ENCODE assay signal across 1 cellular context in the genomic region with DNA sequence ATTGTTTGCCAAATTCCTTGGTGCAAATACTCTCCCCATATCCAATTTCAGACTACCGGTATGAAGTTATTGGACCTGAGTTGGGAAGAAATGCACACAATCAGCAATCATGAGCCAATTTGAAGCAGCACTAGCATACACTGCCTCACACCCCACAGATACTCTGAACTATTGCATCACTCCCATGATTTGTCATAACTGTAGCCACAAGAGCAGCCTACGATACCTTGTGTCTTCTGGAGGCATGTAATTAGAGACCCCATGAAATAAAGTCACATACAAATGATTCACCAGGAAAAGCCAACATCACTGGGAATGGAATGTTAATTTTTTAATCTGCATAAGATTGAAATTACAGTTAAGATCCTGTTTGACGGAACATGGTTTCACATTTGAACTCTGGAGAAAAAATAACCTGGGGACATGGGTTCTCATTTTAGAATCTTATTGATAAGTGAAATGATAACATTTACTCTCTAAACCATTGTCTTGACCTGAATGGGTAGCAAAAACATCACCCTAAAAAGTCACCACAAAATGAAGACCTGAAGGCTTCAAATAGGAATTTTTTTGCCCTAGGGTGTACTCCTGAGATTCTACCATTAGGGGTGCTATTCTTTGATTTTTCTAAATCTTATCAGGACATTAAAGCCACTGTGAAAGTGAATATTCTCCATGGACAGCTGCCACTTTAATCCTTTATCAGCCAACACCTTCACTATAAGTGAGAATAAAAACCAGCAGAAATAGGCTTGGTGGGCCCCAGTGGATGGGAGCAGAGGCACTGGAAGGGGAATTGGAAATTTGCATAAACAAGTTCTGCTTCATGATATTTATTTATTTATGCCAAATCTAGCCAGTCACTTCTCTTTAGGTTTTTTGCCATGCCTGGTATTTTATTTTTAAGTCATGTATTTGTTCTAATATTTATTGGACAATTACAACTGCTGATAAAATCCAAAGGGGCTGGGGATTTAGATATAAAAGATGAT.
TF ChIP-seq lines count a peak whose summit lies in the region.

No MANE protein-coding gene starts in this region.

TF ChIP-seq in K562, 482 proteins besides CTCF, POLR2A, EP300 and RAD21 (continues in another document):
- TF ChIP-seq CTBP1 (IDR thresholded peaks at IDR 0.05; ENCODE audit: borderline replicate concordance) (no peak), ZNF75A (CRISPR knock-in tag; IDR thresholded peaks at IDR 0.05) (no peak), YBX1 (IDR thresholded peaks at IDR 0.05) (no peak), BCL6 (CRISPR knock-in tag; IDR thresholded peaks at IDR 0.05) (no peak), ZSCAN29 (IDR thresholded peaks at IDR 0.05) (no peak), HLTF (IDR thresholded peaks at IDR 0.05) (no peak), PTRF (tag; IDR thresholded peaks at IDR 0.05) (no peak), ZNF212 (CRISPR knock-in tag; IDR thresholded peaks at IDR 0.05) (0 out of 2 replicates have a peak, but pooled peaks have one; percentile 33), SMAD4 (CRISPR knock-in tag; conservative IDR thresholded peaks at IDR 0.05) (peak; percentile 71), SMAD3 (CRISPR knock-in tag; conservative IDR thresholded peaks at IDR 0.05) (peak; percentile 66), LARP7 (IDR thresholded peaks at IDR 0.05) (no peak), XRCC4 (IDR thresholded peaks at IDR 0.05; ENCODE audit: extremely low read depth, insufficient read depth, insufficient read length) (no peak), RBM25 (IDR thresholded peaks at IDR 0.05; ENCODE audit: low read depth, low read length, severe bottlenecking) (no peak), RFX7 (CRISPR knock-in tag; IDR thresholded peaks at IDR 0.05) (no peak), POLR3G (IDR thresholded peaks at IDR 0.05; ENCODE audit: extremely low read depth, insufficient read length, insufficient replicate concordance) (no peak), ZNF41 (CRISPR knock-in tag; conservative IDR thresholded peaks at IDR 0.05) (peak; percentile 47; the same call in 1 of the 2 replicates), NCOA1 (IDR thresholded peaks at IDR 0.05; ENCODE audit: low read depth) (no peak), NEUROD1 (IDR thresholded peaks at IDR 0.05; ENCODE audit: borderline replicate concordance, low read depth, low read length, partially characterized antibody) (no peak), XRCC3 (IDR thresholded peaks at IDR 0.05) (no peak), PTBP1 (IDR thresholded peaks at IDR 0.05; ENCODE audit: low read depth, low read length) (no peak), HOXB6 (CRISPR knock-in tag; IDR thresholded peaks at IDR 0.05; ENCODE audit: borderline replicate concordance) (no peak), STAT5A (IDR thresholded peaks at IDR 0.05; ENCODE audit: borderline replicate concordance, low read length) (no peak), ZNF316 (IDR thresholded peaks at IDR 0.05) (no peak), RCOR1 (IDR thresholded peaks at IDR 0.05; ENCODE audit: borderline replicate concordance in 1 of 2, low read depth in 2 of 2, low read length in 2 of 2) (no peak; a peak in 1 of 4 replicates), ZNF551 (CRISPR knock-in tag; IDR thresholded peaks at IDR 0.05) (no peak), PCBP2 (IDR thresholded peaks at IDR 0.05; ENCODE audit: low read depth, low read length, poor library complexity, severe bottlenecking) (no peak)
- TF ChIP-seq, protein P1, sequence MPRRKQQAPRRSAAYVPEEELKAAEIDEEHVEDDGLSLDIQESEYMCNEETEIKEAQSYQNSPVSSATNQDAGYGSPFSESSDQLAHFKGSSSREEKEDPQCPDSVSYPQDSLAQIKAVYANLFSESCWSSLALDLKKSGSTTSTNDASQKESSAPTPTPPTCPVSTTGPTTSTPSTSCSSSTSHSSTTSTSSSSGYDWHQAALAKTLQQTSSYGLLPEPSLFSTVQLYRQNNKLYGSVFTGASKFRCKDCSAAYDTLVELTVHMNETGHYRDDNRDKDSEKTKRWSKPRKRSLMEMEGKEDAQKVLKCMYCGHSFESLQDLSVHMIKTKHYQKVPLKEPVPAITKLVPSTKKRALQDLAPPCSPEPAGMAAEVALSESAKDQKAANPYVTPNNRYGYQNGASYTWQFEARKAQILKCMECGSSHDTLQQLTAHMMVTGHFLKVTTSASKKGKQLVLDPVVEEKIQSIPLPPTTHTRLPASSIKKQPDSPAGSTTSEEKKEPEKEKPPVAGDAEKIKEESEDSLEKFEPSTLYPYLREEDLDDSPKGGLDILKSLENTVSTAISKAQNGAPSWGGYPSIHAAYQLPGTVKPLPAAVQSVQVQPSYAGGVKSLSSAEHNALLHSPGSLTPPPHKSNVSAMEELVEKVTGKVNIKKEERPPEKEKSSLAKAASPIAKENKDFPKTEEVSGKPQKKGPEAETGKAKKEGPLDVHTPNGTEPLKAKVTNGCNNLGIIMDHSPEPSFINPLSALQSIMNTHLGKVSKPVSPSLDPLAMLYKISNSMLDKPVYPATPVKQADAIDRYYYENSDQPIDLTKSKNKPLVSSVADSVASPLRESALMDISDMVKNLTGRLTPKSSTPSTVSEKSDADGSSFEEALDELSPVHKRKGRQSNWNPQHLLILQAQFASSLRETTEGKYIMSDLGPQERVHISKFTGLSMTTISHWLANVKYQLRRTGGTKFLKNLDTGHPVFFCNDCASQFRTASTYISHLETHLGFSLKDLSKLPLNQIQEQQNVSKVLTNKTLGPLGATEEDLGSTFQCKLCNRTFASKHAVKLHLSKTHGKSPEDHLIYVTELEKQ (CRISPR knock-in tag; IDR thresholded peaks at IDR 0.05): no peak
- TF ChIP-seq, protein P2, sequence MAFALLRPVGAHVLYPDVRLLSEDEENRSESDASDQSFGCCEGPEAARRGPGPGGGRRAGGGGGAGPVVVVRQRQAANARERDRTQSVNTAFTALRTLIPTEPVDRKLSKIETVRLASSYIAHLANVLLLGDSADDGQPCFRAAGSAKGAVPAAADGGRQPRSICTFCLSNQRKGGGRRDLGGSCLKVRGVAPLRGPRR (CRISPR knock-in tag; IDR thresholded peaks at IDR 0.05): no peak
- TF ChIP-seq, protein P3, sequence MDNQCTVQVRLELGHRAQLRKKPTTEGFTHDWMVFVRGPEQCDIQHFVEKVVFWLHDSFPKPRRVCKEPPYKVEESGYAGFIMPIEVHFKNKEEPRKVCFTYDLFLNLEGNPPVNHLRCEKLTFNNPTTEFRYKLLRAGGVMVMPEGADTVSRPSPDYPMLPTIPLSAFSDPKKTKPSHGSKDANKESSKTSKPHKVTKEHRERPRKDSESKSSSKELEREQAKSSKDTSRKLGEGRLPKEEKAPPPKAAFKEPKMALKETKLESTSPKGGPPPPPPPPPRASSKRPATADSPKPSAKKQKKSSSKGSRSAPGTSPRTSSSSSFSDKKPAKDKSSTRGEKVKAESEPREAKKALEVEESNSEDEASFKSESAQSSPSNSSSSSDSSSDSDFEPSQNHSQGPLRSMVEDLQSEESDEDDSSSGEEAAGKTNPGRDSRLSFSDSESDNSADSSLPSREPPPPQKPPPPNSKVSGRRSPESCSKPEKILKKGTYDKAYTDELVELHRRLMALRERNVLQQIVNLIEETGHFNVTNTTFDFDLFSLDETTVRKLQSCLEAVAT (IDR thresholded peaks at IDR 0.05): no peak
- TF ChIP-seq, protein P4, sequence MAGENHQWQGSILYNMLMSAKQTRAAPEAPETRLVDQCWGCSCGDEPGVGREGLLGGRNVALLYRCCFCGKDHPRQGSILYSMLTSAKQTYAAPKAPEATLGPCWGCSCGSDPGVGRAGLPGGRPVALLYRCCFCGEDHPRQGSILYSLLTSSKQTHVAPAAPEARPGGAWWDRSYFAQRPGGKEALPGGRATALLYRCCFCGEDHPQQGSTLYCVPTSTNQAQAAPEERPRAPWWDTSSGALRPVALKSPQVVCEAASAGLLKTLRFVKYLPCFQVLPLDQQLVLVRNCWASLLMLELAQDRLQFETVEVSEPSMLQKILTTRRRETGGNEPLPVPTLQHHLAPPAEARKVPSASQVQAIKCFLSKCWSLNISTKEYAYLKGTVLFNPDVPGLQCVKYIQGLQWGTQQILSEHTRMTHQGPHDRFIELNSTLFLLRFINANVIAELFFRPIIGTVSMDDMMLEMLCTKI (IDR thresholded peaks at IDR 0.05; ENCODE audit: partially characterized antibody): no peak
- TF ChIP-seq, protein P5, sequence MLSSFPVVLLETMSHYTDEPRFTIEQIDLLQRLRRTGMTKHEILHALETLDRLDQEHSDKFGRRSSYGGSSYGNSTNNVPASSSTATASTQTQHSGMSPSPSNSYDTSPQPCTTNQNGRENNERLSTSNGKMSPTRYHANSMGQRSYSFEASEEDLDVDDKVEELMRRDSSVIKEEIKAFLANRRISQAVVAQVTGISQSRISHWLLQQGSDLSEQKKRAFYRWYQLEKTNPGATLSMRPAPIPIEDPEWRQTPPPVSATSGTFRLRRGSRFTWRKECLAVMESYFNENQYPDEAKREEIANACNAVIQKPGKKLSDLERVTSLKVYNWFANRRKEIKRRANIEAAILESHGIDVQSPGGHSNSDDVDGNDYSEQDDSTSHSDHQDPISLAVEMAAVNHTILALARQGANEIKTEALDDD (IDR thresholded peaks at IDR 0.05): no peak
- TF ChIP-seq, protein P6, sequence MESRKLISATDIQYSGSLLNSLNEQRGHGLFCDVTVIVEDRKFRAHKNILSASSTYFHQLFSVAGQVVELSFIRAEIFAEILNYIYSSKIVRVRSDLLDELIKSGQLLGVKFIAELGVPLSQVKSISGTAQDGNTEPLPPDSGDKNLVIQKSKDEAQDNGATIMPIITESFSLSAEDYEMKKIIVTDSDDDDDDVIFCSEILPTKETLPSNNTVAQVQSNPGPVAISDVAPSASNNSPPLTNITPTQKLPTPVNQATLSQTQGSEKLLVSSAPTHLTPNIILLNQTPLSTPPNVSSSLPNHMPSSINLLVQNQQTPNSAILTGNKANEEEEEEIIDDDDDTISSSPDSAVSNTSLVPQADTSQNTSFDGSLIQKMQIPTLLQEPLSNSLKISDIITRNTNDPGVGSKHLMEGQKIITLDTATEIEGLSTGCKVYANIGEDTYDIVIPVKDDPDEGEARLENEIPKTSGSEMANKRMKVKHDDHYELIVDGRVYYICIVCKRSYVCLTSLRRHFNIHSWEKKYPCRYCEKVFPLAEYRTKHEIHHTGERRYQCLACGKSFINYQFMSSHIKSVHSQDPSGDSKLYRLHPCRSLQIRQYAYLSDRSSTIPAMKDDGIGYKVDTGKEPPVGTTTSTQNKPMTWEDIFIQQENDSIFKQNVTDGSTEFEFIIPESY (CRISPR knock-in tag; IDR thresholded peaks at IDR 0.05): no peak
- TF ChIP-seq, protein P7, sequence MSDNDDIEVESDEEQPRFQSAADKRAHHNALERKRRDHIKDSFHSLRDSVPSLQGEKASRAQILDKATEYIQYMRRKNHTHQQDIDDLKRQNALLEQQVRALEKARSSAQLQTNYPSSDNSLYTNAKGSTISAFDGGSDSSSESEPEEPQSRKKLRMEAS (CRISPR knock-in tag; IDR thresholded peaks at IDR 0.05): no peak
- TF ChIP-seq, protein P8, sequence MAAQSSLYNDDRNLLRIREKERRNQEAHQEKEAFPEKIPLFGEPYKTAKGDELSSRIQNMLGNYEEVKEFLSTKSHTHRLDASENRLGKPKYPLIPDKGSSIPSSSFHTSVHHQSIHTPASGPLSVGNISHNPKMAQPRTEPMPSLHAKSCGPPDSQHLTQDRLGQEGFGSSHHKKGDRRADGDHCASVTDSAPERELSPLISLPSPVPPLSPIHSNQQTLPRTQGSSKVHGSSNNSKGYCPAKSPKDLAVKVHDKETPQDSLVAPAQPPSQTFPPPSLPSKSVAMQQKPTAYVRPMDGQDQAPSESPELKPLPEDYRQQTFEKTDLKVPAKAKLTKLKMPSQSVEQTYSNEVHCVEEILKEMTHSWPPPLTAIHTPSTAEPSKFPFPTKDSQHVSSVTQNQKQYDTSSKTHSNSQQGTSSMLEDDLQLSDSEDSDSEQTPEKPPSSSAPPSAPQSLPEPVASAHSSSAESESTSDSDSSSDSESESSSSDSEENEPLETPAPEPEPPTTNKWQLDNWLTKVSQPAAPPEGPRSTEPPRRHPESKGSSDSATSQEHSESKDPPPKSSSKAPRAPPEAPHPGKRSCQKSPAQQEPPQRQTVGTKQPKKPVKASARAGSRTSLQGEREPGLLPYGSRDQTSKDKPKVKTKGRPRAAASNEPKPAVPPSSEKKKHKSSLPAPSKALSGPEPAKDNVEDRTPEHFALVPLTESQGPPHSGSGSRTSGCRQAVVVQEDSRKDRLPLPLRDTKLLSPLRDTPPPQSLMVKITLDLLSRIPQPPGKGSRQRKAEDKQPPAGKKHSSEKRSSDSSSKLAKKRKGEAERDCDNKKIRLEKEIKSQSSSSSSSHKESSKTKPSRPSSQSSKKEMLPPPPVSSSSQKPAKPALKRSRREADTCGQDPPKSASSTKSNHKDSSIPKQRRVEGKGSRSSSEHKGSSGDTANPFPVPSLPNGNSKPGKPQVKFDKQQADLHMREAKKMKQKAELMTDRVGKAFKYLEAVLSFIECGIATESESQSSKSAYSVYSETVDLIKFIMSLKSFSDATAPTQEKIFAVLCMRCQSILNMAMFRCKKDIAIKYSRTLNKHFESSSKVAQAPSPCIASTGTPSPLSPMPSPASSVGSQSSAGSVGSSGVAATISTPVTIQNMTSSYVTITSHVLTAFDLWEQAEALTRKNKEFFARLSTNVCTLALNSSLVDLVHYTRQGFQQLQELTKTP (IDR thresholded peaks at IDR 0.05; ENCODE audit: low read depth in 1 of 2, partially characterized antibody in 2 of 2): no peak
- TF ChIP-seq, protein P9, sequence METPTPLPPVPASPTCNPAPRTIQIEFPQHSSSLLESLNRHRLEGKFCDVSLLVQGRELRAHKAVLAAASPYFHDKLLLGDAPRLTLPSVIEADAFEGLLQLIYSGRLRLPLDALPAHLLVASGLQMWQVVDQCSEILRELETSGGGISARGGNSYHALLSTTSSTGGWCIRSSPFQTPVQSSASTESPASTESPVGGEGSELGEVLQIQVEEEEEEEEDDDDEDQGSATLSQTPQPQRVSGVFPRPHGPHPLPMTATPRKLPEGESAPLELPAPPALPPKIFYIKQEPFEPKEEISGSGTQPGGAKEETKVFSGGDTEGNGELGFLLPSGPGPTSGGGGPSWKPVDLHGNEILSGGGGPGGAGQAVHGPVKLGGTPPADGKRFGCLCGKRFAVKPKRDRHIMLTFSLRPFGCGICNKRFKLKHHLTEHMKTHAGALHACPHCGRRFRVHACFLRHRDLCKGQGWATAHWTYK (CRISPR knock-in tag; IDR thresholded peaks at IDR 0.05): no peak
- TF ChIP-seq, protein P10, sequence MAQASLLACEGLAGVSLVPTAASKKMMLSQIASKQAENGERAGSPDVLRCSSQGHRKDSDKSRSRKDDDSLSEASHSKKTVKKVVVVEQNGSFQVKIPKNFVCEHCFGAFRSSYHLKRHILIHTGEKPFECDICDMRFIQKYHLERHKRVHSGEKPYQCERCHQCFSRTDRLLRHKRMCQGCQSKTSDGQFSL (CRISPR knock-in tag; IDR thresholded peaks at IDR 0.05): no peak
- TF ChIP-seq, protein P10 (tag; IDR thresholded peaks at IDR 0.05): no peak
- TF ChIP-seq, protein P11, sequence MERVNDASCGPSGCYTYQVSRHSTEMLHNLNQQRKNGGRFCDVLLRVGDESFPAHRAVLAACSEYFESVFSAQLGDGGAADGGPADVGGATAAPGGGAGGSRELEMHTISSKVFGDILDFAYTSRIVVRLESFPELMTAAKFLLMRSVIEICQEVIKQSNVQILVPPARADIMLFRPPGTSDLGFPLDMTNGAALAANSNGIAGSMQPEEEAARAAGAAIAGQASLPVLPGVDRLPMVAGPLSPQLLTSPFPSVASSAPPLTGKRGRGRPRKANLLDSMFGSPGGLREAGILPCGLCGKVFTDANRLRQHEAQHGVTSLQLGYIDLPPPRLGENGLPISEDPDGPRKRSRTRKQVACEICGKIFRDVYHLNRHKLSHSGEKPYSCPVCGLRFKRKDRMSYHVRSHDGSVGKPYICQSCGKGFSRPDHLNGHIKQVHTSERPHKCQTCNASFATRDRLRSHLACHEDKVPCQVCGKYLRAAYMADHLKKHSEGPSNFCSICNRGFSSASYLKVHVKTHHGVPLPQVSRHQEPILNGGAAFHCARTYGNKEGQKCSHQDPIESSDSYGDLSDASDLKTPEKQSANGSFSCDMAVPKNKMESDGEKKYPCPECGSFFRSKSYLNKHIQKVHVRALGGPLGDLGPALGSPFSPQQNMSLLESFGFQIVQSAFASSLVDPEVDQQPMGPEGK (CRISPR knock-in tag; IDR thresholded peaks at IDR 0.05; ENCODE audit: borderline replicate concordance): peak; percentile 53; the same call in 1 of the 2 replicates
